Comparison of ENCODE assay signal across 8 cellular contexts in the genomic region with DNA sequence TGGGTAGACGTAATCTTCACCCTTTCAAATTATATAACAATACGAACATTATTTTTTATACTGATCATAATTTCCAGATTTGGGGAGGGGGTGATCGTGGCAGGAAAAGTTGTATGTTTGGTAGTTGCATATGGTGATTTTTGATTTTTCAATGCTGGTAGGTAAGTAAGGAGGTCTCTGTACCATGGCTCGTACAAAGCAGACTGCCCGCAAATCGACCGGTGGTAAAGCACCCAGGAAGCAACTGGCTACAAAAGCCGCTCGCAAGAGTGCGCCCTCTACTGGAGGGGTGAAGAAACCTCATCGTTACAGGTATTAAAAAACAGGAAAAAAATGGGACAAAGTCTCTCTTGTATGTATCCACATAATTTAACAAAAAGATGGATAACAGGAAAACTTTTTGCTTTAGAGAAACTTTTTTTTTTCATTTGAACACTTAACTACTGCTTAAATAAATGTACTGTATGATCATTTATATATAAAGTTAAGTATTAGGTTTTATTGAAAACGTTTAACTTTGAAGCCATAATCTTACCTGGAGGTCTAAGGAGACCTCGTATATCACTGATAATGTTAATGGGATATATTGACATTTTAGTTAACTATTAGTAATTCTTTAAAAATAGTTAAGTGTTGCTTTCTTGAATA. TPM values are rescaled to one million over a fixed set of nuclear protein-coding genes. Genes with fewer than 3 reads are reported as not detected.
DNase-seq lines count a peak whose midpoint lies in the region; ATAC-seq and TF ChIP-seq lines count a peak whose summit lies in the region.

No MANE protein-coding gene starts in this region.

- no peaks in the 10 kb centered on the region for H3K9me3 ChIP-seq in cardiac muscle cell (ENCODE audit: low read depth)
- H3K9me3 ChIP-seq in stomach smooth muscle (ENCODE audit: control insufficient read depth in 2 of 2, low read length in 2 of 2), result no peaks in the 10 kb centered on the region

- H3K27ac ChIP-seq in cardiac muscle cell (peak overlapping the region; percentile 100), angular gyrus (ENCODE audit: low read depth, low read length) (peak overlapping the region; percentile 88), stomach smooth muscle (ENCODE audit: low read length) (peak overlapping the region; percentile 99)

- H3K36me3 ChIP-seq in cardiac muscle cell (peaks cover 37% of the 10 kb centered on the region), kidney epithelial cell (ENCODE audit: control insufficient read depth, insufficient read depth, low read length) (no peaks in the 10 kb centered on the region), stomach smooth muscle (ENCODE audit: control insufficient read depth in 2 of 2, insufficient read depth in 2 of 2, low read length in 2 of 2) (peaks cover 9 to 13% of the 10 kb centered on the region in 2 donors)

- intact Hi-C loops in Right ventricle myocardium superior (cut with DNase I), result loop anchor here (5.0 kb wide), 2 partner anchors 58 to 62 kb away; no protein-coding TSS in a partner anchor

- peak overlapping the region; percentile 97 for H3K4me3 ChIP-seq in cardiac muscle cell
- peak overlapping the region; percentile 77 for H3K4me3 ChIP-seq in kidney epithelial cell (ENCODE audit: low read depth, low read length)
- peak overlapping the region; percentile 89 to 96 for H3K4me3 ChIP-seq in stomach smooth muscle (ENCODE audit: low read length in 2 of 2)

- TF ChIP-seq CTCF in cardiac muscle cell (IDR thresholded peaks at IDR 0.05; ENCODE audit: low read depth, low read length) (peak; percentile 68), kidney epithelial cell (IDR thresholded peaks at IDR 0.05; ENCODE audit: insufficient read depth, low read length, poor library complexity, severe bottlenecking) (peak; percentile 60)

- DNase-seq in cardiac muscle cell (ENCODE audit: low read depth in 1 of 2, low spot score in 1 of 2) (no peak), Right ventricle myocardium superior (no peak), NCI-H524 treated with DMSO at 0.1 percent for 48 hours (lab: John Stamatoyannopoulos, UW) (peak; percentile 10), kidney epithelial cell (ENCODE audit: low read depth) (no peak), HuH-7.5 (ENCODE audit: low spot score) (no peak)

- ATAC-seq in Right ventricle myocardium superior (ENCODE audit: poor library complexity), result no peak
- ATAC-seq in GM21717 (IDR thresholded peaks at IDR 0.05; ENCODE audit: unreplicated experiment), result no peak

- H3K27me3 ChIP-seq in cardiac muscle cell (no peaks in the 10 kb centered on the region), kidney epithelial cell (ENCODE audit: control insufficient read depth, insufficient read depth, low read length) (no peaks in the 10 kb centered on the region), stomach smooth muscle (ENCODE audit: control insufficient read depth in 1 of 2, insufficient read depth in 2 of 2, low read length in 2 of 2) (no peaks in the 10 kb centered on the region)

- peaks cover 31% of the 10 kb centered on the region for H3K4me1 ChIP-seq in cardiac muscle cell (ENCODE audit: low read depth)
- peaks cover 32% of the 10 kb centered on the region for H3K4me1 ChIP-seq in stomach smooth muscle (ENCODE audit: control insufficient read depth, insufficient read depth, low read length)

- H3K9ac ChIP-seq in stomach smooth muscle (ENCODE audit: low read length in 2 of 2), result peak overlapping the region; percentile 90 to 95

RNA-seq across cellular contexts. Expression of gene H3-3A, which starts 1.8 kb away (rescaled TPM):
- 439 and 725 TPM in 2 replicates for total RNA-seq in cardiac muscle cell
- 837 and 907 TPM in 2 replicates for polyA plus RNA-seq in cardiac muscle cell
- total RNA-seq in Right ventricle myocardium superior, result 271 TPM
- 353 and 462 TPM in 2 replicates for total RNA-seq in kidney epithelial cell
